Comparison of ENCODE assay signal across 2 cellular contexts in genomic region chr11:66294626-66295620, GRCh38.
A peak's percentile ranks its signal among the peaks of the same experiment; 100 is the strongest.
TF ChIP-seq lines count a peak whose summit lies in the region.

No MANE protein-coding gene starts in this region.

TF ChIP-seq in WTC11, 78 proteins besides CTCF, POLR2A, EP300 and RAD21:
- no peak for TF ChIP-seq NFYB (CRISPR knock-in tag; conservative IDR thresholded peaks at IDR 0.05; ENCODE audit: low read depth)
- TF ChIP-seq NR1H2 (CRISPR knock-in tag; IDR thresholded peaks at IDR 0.05): no peak
- TF ChIP-seq HMGXB4 (CRISPR knock-in tag; IDR thresholded peaks at IDR 0.05): 0 out of 2 replicates have a peak, but pooled peaks have one; percentile 34
- TF ChIP-seq FOXP1 (CRISPR knock-in tag; IDR thresholded peaks at IDR 0.05; ENCODE audit: borderline replicate concordance): no peak
- TF ChIP-seq E2F5 (CRISPR knock-in tag; IDR thresholded peaks at IDR 0.05): no peak
- TF ChIP-seq CDX4 (CRISPR knock-in tag; IDR thresholded peaks at IDR 0.05; ENCODE audit: borderline replicate concordance): no peak

TF ChIP-seq in H1, 55 proteins besides CTCF, POLR2A, EP300 and RAD21:
- TF ChIP-seq EZH2 (IDR thresholded peaks at IDR 0.05; ENCODE audit: low read depth, low read length, severe bottlenecking) (no peak), JUN (IDR thresholded peaks at IDR 0.05; ENCODE audit: low read depth, low read length) (no peak), TAF7 (optimal IDR thresholded peaks at IDR 0.05; ENCODE audit: borderline replicate concordance, low read depth, low read length) (no peak), MAX (IDR thresholded peaks at IDR 0.05) (no peak), FOSL1 (IDR thresholded peaks at IDR 0.05; ENCODE audit: insufficient read depth, low read depth, low read length) (no peak), SUZ12 (IDR thresholded peaks at IDR 0.05; ENCODE audit: low read length) (no peak), TEAD4 (IDR thresholded peaks at IDR 0.05; ENCODE audit: low read depth, low read length) (no peak), RNF2 (IDR thresholded peaks at IDR 0.05; ENCODE audit: borderline replicate concordance, low read depth, low read length, missing control alignments, poor library complexity, severe bottlenecking) (no peak), GTF2F1 (IDR thresholded peaks at IDR 0.05; ENCODE audit: borderline replicate concordance, low read depth, low read length) (no peak), CBX5 (IDR thresholded peaks at IDR 0.05; ENCODE audit: low read depth, low read length) (no peak), CBX8 (IDR thresholded peaks at IDR 0.05; ENCODE audit: borderline replicate concordance, low read depth, low read length) (no peak), TAF1 (IDR thresholded peaks at IDR 0.05; ENCODE audit: low read depth, low read length) (no peak), KDM1A (IDR thresholded peaks at IDR 0.05; ENCODE audit: borderline replicate concordance, low read length) (no peak), ATF3 (IDR thresholded peaks at IDR 0.05; ENCODE audit: insufficient read depth, low read depth, low read length) (no peak), ZNF274 (IDR thresholded peaks at IDR 0.05; ENCODE audit: borderline replicate concordance, extremely low read depth, low read length) (no peak), CEBPB (IDR thresholded peaks at IDR 0.05; ENCODE audit: low read depth, low read length) (no peak), SIX5 (IDR thresholded peaks at IDR 0.05; ENCODE audit: low read depth, low read length) (no peak), E2F6 (IDR thresholded peaks at IDR 0.05) (no peak), ATF2 (IDR thresholded peaks at IDR 0.05; ENCODE audit: low read length) (no peak)
TF ChIP-seq in H1: peak in this region for 0.
